Comparison of ENCODE assay signal across 9 cellular contexts in the genomic region with DNA sequence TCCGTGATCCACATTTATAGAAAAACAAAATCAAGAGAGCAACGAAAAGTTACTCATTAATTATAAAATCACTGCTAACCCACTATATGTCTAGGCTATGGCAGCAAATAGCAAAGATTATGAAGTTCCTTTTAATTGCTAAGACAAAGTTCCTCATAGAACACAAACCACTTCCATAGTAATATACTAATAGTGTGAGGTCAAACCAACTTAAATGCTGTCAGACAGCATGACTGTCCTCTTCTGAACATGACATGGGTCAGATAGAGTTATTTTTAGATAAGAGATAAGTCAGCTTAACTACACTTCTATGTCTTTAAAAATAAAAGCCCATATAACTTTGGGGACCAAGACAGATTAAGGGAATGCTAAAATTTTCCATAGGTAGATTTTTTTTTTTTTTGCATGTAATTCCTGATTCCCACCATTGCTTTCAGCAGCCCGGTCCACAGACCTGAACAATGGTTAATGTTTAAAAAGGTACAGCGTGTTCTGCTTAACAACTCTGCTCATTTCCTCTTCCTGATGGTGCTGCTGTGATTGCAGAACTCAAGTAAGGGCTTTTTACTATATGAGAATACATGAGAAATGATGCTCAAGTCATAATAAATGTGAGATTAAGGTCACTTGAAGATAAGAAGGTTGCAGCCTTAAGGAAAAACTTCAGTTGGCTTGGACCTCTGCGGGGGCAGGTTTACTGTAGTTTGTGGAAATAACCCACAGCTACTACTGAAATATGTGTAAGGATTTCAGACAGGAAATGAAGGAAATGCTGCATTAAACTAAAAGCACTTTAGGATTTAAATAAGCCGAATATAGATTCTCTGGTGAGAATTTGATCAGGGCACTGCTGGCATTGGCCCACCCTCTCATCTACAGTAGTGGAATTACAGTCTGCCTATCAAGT. TPM values are rescaled to one million over a fixed set of nuclear protein-coding genes. Genes with fewer than 3 reads are reported as not detected.
DNase-seq lines count a peak whose midpoint lies in the region; ATAC-seq and TF ChIP-seq lines count a peak whose summit lies in the region.
"Had no signal": no experiment of that assay in that cellular context is flagged by ENCODE, and none has a peak within 500 bp of the region (broad histone marks: within the 10 kb centered on the region; RNA-seq: fewer than 3 reads in every experiment).

No MANE protein-coding gene starts in this region.

- no peak for TF ChIP-seq POLR2A in esophagus muscularis mucosa (IDR thresholded peaks at IDR 0.05; ENCODE audit: low read depth)

- no peak overlapping the region for H3K4me2 ChIP-seq in parathyroid adenoma (ENCODE audit: low read length)

- ATAC-seq in GM19351 (IDR thresholded peaks at IDR 0.05; ENCODE audit: unreplicated experiment) (peak; percentile 40), HG03196 (IDR thresholded peaks at IDR 0.05; ENCODE audit: unreplicated experiment) (peak; percentile 76), HG03025 (IDR thresholded peaks at IDR 0.05; ENCODE audit: low FRiP score, unreplicated experiment) (no peak)

- TF ChIP-seq EP300 in esophagus muscularis mucosa (IDR thresholded peaks at IDR 0.05) = no peak

- H3K9me3 ChIP-seq in esophagus muscularis mucosa = no peaks in the 10 kb centered on the region
- H3K9me3 ChIP-seq in parathyroid adenoma (ENCODE audit: control insufficient read depth, low read length) = no peaks in the 10 kb centered on the region

- no peaks in the 10 kb centered on the region for H3K36me3 ChIP-seq in esophagus muscularis mucosa
- H3K36me3 ChIP-seq in parathyroid adenoma (ENCODE audit: control insufficient read depth, insufficient read depth, low read length) = no peaks in the 10 kb centered on the region

- H3K9ac ChIP-seq in parathyroid adenoma = no peak overlapping the region

- H2AFZ ChIP-seq in parathyroid adenoma = peak overlapping the region; percentile 25

- H3K79me2 ChIP-seq in parathyroid adenoma = no peaks in the 10 kb centered on the region

- H3K27ac ChIP-seq in esophagus muscularis mucosa (replicated peaks in 1 of 4) (peak overlapping the region; percentile 12 to 66 (median 54)), parathyroid adenoma (no peak overlapping the region)

- H3K27me3 ChIP-seq in esophagus muscularis mucosa = no peaks in the 10 kb centered on the region
- H3K27me3 ChIP-seq in parathyroid adenoma (ENCODE audit: control insufficient read depth, insufficient read depth, low read length) = no peaks in the 10 kb centered on the region

- peaks cover 34 to 53% (median 39%) of the 10 kb centered on the region in 4 donors for H3K4me1 ChIP-seq in esophagus muscularis mucosa
- H3K4me1 ChIP-seq in parathyroid adenoma = peaks cover 20% of the 10 kb centered on the region

- TF ChIP-seq CTCF in esophagus muscularis mucosa (IDR thresholded peaks at IDR 0.05) (no peak), parathyroid adenoma (IDR thresholded peaks at IDR 0.05) (no peak)

- DNase-seq in esophagus muscularis mucosa (ENCODE audit: extremely low spot score) (no peak), inferior parietal cortex (ENCODE audit: extremely low spot score) (no peak), ureter (ENCODE audit: low spot score) (no peak)
- DNase-seq in activated CD4-positive, CD25-positive, alpha-beta regulatory T cell (lab: John Stamatoyannopoulos, UW) = no peak
- DNase-seq: NCI-H1436 had no signal

- WGBS in esophagus muscularis mucosa = 64% methylated on average over 6 of the region's 6 CpGs

- H3K4me3 ChIP-seq in esophagus muscularis mucosa (no peak overlapping the region), parathyroid adenoma (ENCODE audit: low read depth, low read length) (no peak overlapping the region)

- intact Hi-C loops in esophagus muscularis mucosa (cut with DNase I) = loop anchor here (5.0 to 10.0 kb wide), 2 partner anchors 62 to 135 kb away; partner anchors contain the start of genes GALNT4 and POC1B

RNA-seq across cellular contexts. Expression of gene DUSP6, which starts 37.7 kb away (rescaled TPM):
- total RNA-seq in esophagus muscularis mucosa = 100 to 1,000 TPM in 1 of 4 donors, 10 to 100 TPM in 3; 62.2 to 108 (median 77.4) TPM
- 88.7 TPM for total RNA-seq in ureter
